ENCODE assay signal across 8 cellular contexts in the genomic region with DNA sequence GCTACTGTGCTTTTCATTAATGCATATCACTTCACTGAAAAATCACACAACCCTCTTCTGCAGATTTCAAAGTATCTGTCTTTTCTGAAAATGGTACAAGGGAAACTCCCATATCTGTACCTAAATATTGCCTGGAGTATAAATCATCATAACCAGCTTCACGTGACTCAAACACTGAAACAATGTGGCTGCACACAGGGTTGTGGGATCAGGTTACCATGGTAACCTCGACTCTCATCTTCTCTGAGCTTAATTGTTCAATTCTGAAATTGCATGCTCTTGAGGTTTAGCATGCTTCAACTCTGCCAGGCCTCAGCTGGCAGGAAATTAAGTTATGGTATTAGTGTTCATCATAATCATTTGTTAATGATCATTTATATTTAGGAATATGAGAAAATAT.
DNase-seq lines count a peak whose midpoint lies in the region; ATAC-seq lines count a peak whose summit lies in the region.

No MANE protein-coding gene starts in this region.

- in situ Hi-C loops in ACHN (cut with HindIII; ENCODE audit: low pct_ligation_motif_present, low pct_unique_long_range_greater_than_20kb, low sequenced_read_pairs): no loop called here

- peak; percentile 73 for ATAC-seq in HG03378 (IDR thresholded peaks at IDR 0.05; ENCODE audit: unreplicated experiment)

- peak; percentile 8 for DNase-seq in activated CD8-positive, alpha-beta memory T cell treated with anti-CD3 and anti-CD28 coated beads, Interleukin-2, amount 50 U/mL, for 24 hours (ENCODE audit: extremely low read depth)
- no peak for DNase-seq in activated CD8-positive, alpha-beta memory T cell treated with anti-CD3 and anti-CD28 coated beads for 24 hours
- peak; percentile 45 to 63 for DNase-seq in activated CD4-positive, alpha-beta T cell treated with anti-CD3 and anti-CD28 coated beads, Interleukin-2, amount 50 U/mL, for 48 hours
- DNase-seq in stimulated activated CD4-positive, alpha-beta T cell treated with anti-CD3 and anti-CD28 coated beads, Interleukin-2, amount 100 ng/mL, for 4 hours (ENCODE audit: low read depth): peak; percentile 7
- DNase-seq in mesenteric fat pad (ENCODE audit: low spot score): no peak
- DNase-seq in ACHN: no peak
- DNase-seq in activated gamma-delta T cell (lab: John Stamatoyannopoulos, UW): no peak

Comparison
In these comparisons a context has a peak if more than half of its experiments do, and no peak if none do; other contexts are left out.
1. DNase-seq: peak in activated CD8-positive, alpha-beta memory T cell treated with anti-CD3 and anti-CD28 coated beads, Interleukin-2, amount 50 U/mL, for 24 hours (single experiment), activated CD4-positive, alpha-beta T cell treated with anti-CD3 and anti-CD28 coated beads, Interleukin-2, amount 50 U/mL, for 48 hours (2 of 2) and stimulated activated CD4-positive, alpha-beta T cell treated with anti-CD3 and anti-CD28 coated beads, Interleukin-2, amount 100 ng/mL, for 4 hours (single experiment); none in activated CD8-positive, alpha-beta memory T cell treated with anti-CD3 and anti-CD28 coated beads for 24 hours (single experiment), mesenteric fat pad (single experiment), ACHN (single experiment) and activated gamma-delta T cell (single experiment).